16 cellular contexts compared by ENCODE assay signal in genomic region chr12:124758266-124759200, GRCh38.
DNase-seq lines count a peak whose midpoint lies in the region; ATAC-seq, FAIRE-seq and TF ChIP-seq lines count a peak whose summit lies in the region.
"Had no signal": no experiment of that assay in that cellular context is flagged by ENCODE, and none has a peak within 500 bp of the region (broad histone marks: within the 10 kb centered on the region; RNA-seq: fewer than 3 reads in every experiment).

No MANE protein-coding gene starts in this region.

- peaks cover 0 to 4% (median 0%) of the 10 kb centered on the region in 9 donors for H3K9me3 Mint-ChIP-seq in naive thymus-derived CD8-positive, alpha-beta T cell

- no peak overlapping the region for H3K4me3 Mint-ChIP-seq in naive thymus-derived CD8-positive, alpha-beta T cell
- H3K4me3 Mint-ChIP-seq: activated CD4-positive, alpha-beta T cell treated with anti-CD3 and anti-CD28 coated beads for 36 hours; activated T-cell treated with anti-CD3 and anti-CD28 coated beads, Interleukin-2, amount 50 U/mL, for 4 hours; stimulated activated memory B cell treated with anti-CD40 and anti-IgM and Interleukin-4, amounts not matched to agents 10 μg/mL and 1 μg/mL and 100 μg/mL, for 72 hours; T-helper 1 cell treated with Interleukin-12 subunit alpha and Interleukin-12 subunit beta and Interleukin-4 antibody, amounts not matched to agents 30 μg/mL and 1 μg/mL, for 36 hours had no signal

- no peak for TF ChIP-seq POLR2A in GM12891 (IDR thresholded peaks at IDR 0.05; ENCODE audit: low read depth, low read length)

- H3K36me3 Mint-ChIP-seq in naive thymus-derived CD8-positive, alpha-beta T cell = no peaks in the 10 kb centered on the region

- POLR2A ChIA-PET in naive thymus-derived CD8-positive, alpha-beta T cell (lab: Charles Lee) = no interaction called here

- FAIRE-seq in GM12891 (lab: Jason Lieb, UNC) = no peak
- FAIRE-seq: RCC 7860 had no signal

- H3K4me1 Mint-ChIP-seq in naive thymus-derived CD8-positive, alpha-beta T cell = peaks cover 6 to 49% (median 23%) of the 10 kb centered on the region in 4 donors

- peaks cover 0 to 7% (median 0%) of the 10 kb centered on the region in 5 donors for H3K27me3 Mint-ChIP-seq in naive thymus-derived CD8-positive, alpha-beta T cell

- no peak for ATAC-seq in GM21360 (IDR thresholded peaks at IDR 0.05; ENCODE audit: unreplicated experiment)
- no peak for ATAC-seq in naive thymus-derived CD8-positive, alpha-beta T cell
- ATAC-seq: activated CD4-positive, alpha-beta T cell treated with anti-CD3 and anti-CD28 coated beads for 36 hours; activated T-cell treated with anti-CD3 and anti-CD28 coated beads, Interleukin-2, amount 50 U/mL, for 4 hours; stimulated activated memory B cell treated with anti-CD40 and anti-IgM and Interleukin-4, amounts not matched to agents 10 μg/mL and 1 μg/mL and 100 μg/mL, for 72 hours had no signal

- H3K27ac Mint-ChIP-seq in naive thymus-derived CD8-positive, alpha-beta T cell = no peak overlapping the region
- H3K27ac Mint-ChIP-seq: activated CD4-positive, alpha-beta T cell treated with anti-CD3 and anti-CD28 coated beads for 36 hours; T-helper 1 cell treated with Interleukin-12 subunit alpha and Interleukin-12 subunit beta and Interleukin-4 antibody, amounts not matched to agents 30 μg/mL and 1 μg/mL, for 36 hours had no signal

- DNase-seq in DMS 273 treated with DMSO at 0.1 percent for 48 hours (lab: John Stamatoyannopoulos, UW) = peak; percentile 67
- DNase-seq in NCI-H187 treated with DMSO at 0.1 percent for 48 hours (lab: John Stamatoyannopoulos, UW) = peak; percentile 64
- DNase-seq in NCI-H82 (lab: John Stamatoyannopoulos, UW) = peak; percentile 94
- DNase-seq in kidney tubule cell (ENCODE audit: low spot score) = peak; percentile 42
- no peak for DNase-seq in central memory CD4-positive, alpha-beta T cell
- DNase-seq in naive thymus-derived CD8-positive, alpha-beta T cell = no peak
- DNase-seq in GM12891 (ENCODE audit: insufficient read length, low spot score) = no peak
- DNase-seq: activated CD4-positive, alpha-beta T cell treated with anti-CD3 and anti-CD28 coated beads for 36 hours; activated T-cell treated with anti-CD3 and anti-CD28 coated beads, Interleukin-2, amount 50 U/mL, for 4 hours; effector CD8-positive, alpha-beta T cell; islet precursor cell; stimulated activated CD4-positive, alpha-beta T cell treated with anti-CD3 and anti-CD28 coated beads, Interleukin-4, amount 100 ng/mL, for 24 hours had no signal

TF ChIP-seq in GM12891, 5 proteins besides CTCF, POLR2A, EP300 and RAD21:
- TF ChIP-seq POLR2AphosphoS5 (IDR thresholded peaks at IDR 0.05; ENCODE audit: low read depth, low read length) = no peak
- no peak for TF ChIP-seq POU2F2 (IDR thresholded peaks at IDR 0.05; ENCODE audit: low read depth, low read length)
- no peak for TF ChIP-seq PAX5 (IDR thresholded peaks at IDR 0.05; ENCODE audit: insufficient read depth, low read length, severe bottlenecking)
- no peak for TF ChIP-seq SPI1 (IDR thresholded peaks at IDR 0.05; ENCODE audit: low read depth, low read length)
- no peak for TF ChIP-seq TAF1 (IDR thresholded peaks at IDR 0.05; ENCODE audit: low read depth, low read length)

Comparison
In these comparisons a context has a peak if more than half of its experiments do, and no peak if none do; other contexts are left out.
1. DNase-seq: peak in DMS 273 treated with DMSO at 0.1 percent for 48 hours (single experiment), NCI-H187 treated with DMSO at 0.1 percent for 48 hours (single experiment), NCI-H82 (single experiment) and kidney tubule cell (single experiment); none in central memory CD4-positive, alpha-beta T cell (single experiment), naive thymus-derived CD8-positive, alpha-beta T cell (0 of 10) and GM12891 (single experiment).